31 cellular contexts compared by ENCODE assay signal in genomic region chr1:34034029-34034428, GRCh38.
"Had no signal": no experiment of that assay in that cellular context is flagged by ENCODE, and none has a peak within 500 bp of the region (broad histone marks: within the 10 kb centered on the region; RNA-seq: fewer than 3 reads in every experiment).

No MANE protein-coding gene starts in this region.

- H3K27me3 ChIP-seq: adrenal gland, body of pancreas had no signal

- H3K27ac ChIP-seq: adrenal gland, body of pancreas, epithelial cell of prostate, esophagus squamous epithelium, gastroesophageal sphincter, WERI-Rb-1 had no signal

- H3K36me3 ChIP-seq: adrenal gland, esophagus squamous epithelium, gastroesophageal sphincter, WERI-Rb-1 had no signal

- FAIRE-seq: colon, endometrium, endothelial cell of umbilical vein had no signal

- H3K4me3 ChIP-seq: adrenal gland, body of pancreas, esophagus squamous epithelium, gastroesophageal sphincter had no signal

- DNase-seq: activated B cell treated with CpG ODN at 0.5 μM for 24 hours; activated CD4-positive, alpha-beta T cell treated with anti-CD3 and anti-CD28 coated beads for 48 hours; activated CD4-positive, alpha-beta T cell treated with anti-CD3 and anti-CD28 coated beads, Interleukin-2, amount 50 U/mL, for 1 hour; activated CD4-positive, alpha-beta T cell treated with anti-CD3 and anti-CD28 coated beads, Interleukin-2, amount 50 U/mL, for 48 hours; activated CD8-positive, alpha-beta memory T cell treated with anti-CD3 and anti-CD28 coated beads for 24 hours; activated CD8-positive, alpha-beta T cell treated with anti-CD3 and anti-CD28 coated beads for 36 hours; activated effector memory CD4-positive, alpha-beta T cell treated with Interleukin-2 at 50 U/mL for 16 hours; activated naive CD4-positive, alpha-beta T cell treated with anti-CD3 and anti-CD28 coated beads for 36 hours; activated naive CD8-positive, alpha-beta T cell treated with anti-CD3 and anti-CD28 coated beads for 36 hours; activated naive CD8-positive, alpha-beta T cell treated with anti-CD3 and anti-CD28 coated beads, Interleukin-2, amount 50 U/mL, for 24 hours; activated T-cell treated with anti-CD3 and anti-CD28 coated beads, Interleukin-2, amount 50 U/mL, for 4 hours; adrenal gland; amygdala; aorta; body of pancreas; caudate nucleus; cortex of kidney; dermis blood vessel endothelial cell; effector CD4-positive, alpha-beta T cell; esophagus squamous epithelium; foreskin melanocyte; head of caudate nucleus; T1000; WERI-Rb-1 had no signal

- H3K4me1 ChIP-seq: adrenal gland, esophagus squamous epithelium, gastroesophageal sphincter had no signal

- H3K9me3 ChIP-seq: adrenal gland, body of pancreas, esophagus squamous epithelium, gastroesophageal sphincter had no signal

- ATAC-seq: activated CD4-positive, CD25-positive, alpha-beta regulatory T cell treated with anti-CD3 and anti-CD28 coated beads, Interleukin-2, amount 50 U/mL, for 24 hours; activated CD8-positive, alpha-beta T cell treated with anti-CD3 and anti-CD28 coated beads for 36 hours; activated naive CD8-positive, alpha-beta T cell treated with anti-CD3 and anti-CD28 coated beads, Interleukin-2, amount 50 U/mL, for 24 hours; activated T-cell treated with anti-CD3 and anti-CD28 coated beads, Interleukin-2, amount 50 U/mL, for 4 hours; activated T-helper 17 cell treated with anti-CD3 and anti-CD28 coated beads, Interleukin-2, amount 50 U/mL, for 72 hours; body of pancreas; gastroesophageal sphincter had no signal
